ENCODE assay signal across 8 cellular contexts in the genomic region with DNA sequence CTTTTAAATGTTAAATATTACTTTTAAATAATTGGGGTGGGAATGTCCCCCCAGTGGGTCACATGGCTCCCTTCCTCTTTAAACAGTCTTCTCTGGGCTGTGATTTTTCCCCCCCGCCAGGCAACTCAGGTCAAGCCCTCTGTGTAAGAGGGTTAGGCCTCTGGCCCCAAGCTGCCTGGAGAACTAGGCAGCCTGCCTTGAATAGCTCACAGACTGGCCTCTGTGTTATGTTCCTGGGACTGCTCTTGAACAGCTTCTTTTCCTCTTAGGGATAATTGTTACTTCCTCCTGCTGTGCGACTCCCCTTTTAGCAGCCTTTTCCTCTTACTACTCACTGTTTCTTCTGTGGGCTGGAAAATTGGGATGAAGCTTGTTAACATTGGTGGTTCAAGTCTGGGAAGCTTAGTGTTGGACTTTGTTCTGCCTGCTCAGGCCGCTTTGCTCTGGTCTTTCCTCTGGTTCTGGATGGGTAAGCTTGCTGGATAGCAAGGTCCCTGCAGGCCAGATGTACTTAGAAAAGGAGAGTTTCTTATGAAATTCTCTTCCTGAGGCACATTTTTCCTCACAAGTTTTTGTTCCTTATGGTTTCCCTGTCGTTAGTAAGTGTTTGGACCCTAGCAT. TPM values are rescaled to one million over a fixed set of nuclear protein-coding genes. Genes with fewer than 3 reads are reported as not detected.
A peak's percentile ranks its signal among the peaks of the same experiment; 100 is the strongest.
DNase-seq lines count a peak whose midpoint lies in the region; ATAC-seq, FAIRE-seq and TF ChIP-seq lines count a peak whose summit lies in the region.

No MANE protein-coding gene starts in this region.

- intact Hi-C loops in natural killer cell (cut with micrococcal nuclease) = loop anchor here (5.0 kb wide), 1 partner anchor 1056 kb away; a partner anchor contains a TSS

- H4K20me1 ChIP-seq in astrocyte (ENCODE audit: insufficient read depth, low read length) = peaks cover 58% of the 10 kb centered on the region

- H3K27me3 Mint-ChIP-seq in astrocyte (ENCODE audit: low read depth, unreplicated experiment) (no peaks in the 10 kb centered on the region), natural killer cell (ENCODE audit: low read depth in 2 of 2) (no peaks in the 10 kb centered on the region)

- peaks cover 22% of the 10 kb centered on the region for H3K4me1 Mint-ChIP-seq in astrocyte (ENCODE audit: low read depth, unreplicated experiment)
- peaks cover 70 to 72% of the 10 kb centered on the region in 2 donors for H3K4me1 Mint-ChIP-seq in natural killer cell

- no peak overlapping the region for H2AFZ ChIP-seq in astrocyte (ENCODE audit: low read depth, low read length)

- no peak for TF ChIP-seq CTCF in astrocyte (IDR thresholded peaks at IDR 0.05; ENCODE audit: insufficient read depth, low read depth, low read length)
- no peak for TF ChIP-seq CTCF in natural killer cell (IDR thresholded peaks at IDR 0.05)

- H3K9ac ChIP-seq in astrocyte (ENCODE audit: low read length) = no peak overlapping the region

- DNase-seq in CD1c-positive myeloid dendritic cell (ENCODE audit: extremely low spot score) (peak; percentile 26), KBM-7 (peak; percentile 34), astrocyte (ENCODE audit: low read depth) (no peak), natural killer cell (no peak), NCI-H146 treated with DMSO at 0.1 percent for 48 hours (lab: John Stamatoyannopoulos, UW; ENCODE audit: unreplicated experiment) (no peak), kidney glomerular epithelial cell (lab: John Stamatoyannopoulos, UW) (no peak)

- H3K36me3 ChIP-seq in astrocyte (ENCODE audit: insufficient read depth, low read length) = no peaks in the 10 kb centered on the region

- H3K27me3 ChIP-seq in astrocyte (ENCODE audit: insufficient read depth, low read length) = no peaks in the 10 kb centered on the region

- no peak overlapping the region for H3K4me3 ChIP-seq in astrocyte (ENCODE audit: insufficient read depth, low read depth, low read length)

- in situ Hi-C loops in KBM-7 (cut with MboI; ENCODE audit: low pct_unique_long_range_greater_than_20kb, low sequenced_read_pairs) = no loop called here

- ATAC-seq in natural killer cell (no peak), GM21390 (IDR thresholded peaks at IDR 0.05; ENCODE audit: unreplicated experiment) (no peak), GM18519 (IDR thresholded peaks at IDR 0.05; ENCODE audit: low FRiP score, unreplicated experiment) (no peak)

- H3K9me3 Mint-ChIP-seq in astrocyte (ENCODE audit: unreplicated experiment) (no peaks in the 10 kb centered on the region), natural killer cell (no peaks in the 10 kb centered on the region)

- H3K36me3 Mint-ChIP-seq in astrocyte (ENCODE audit: low read depth, unreplicated experiment) = peaks cover 6% of the 10 kb centered on the region
- peaks cover 7% of the 10 kb centered on the region for H3K36me3 Mint-ChIP-seq in natural killer cell

- peaks cover 13% of the 10 kb centered on the region for H3K79me2 ChIP-seq in astrocyte (ENCODE audit: insufficient read depth, low read length)

- H3K9me3 ChIP-seq in astrocyte (ENCODE audit: insufficient read depth, low read depth, low read length) = no peaks in the 10 kb centered on the region

- no peak for FAIRE-seq in astrocyte (lab: Jason Lieb, UNC)

- H3K4me2 ChIP-seq in astrocyte (ENCODE audit: low read length) = no peak overlapping the region

- peaks cover 22% of the 10 kb centered on the region for H3K4me1 ChIP-seq in astrocyte (ENCODE audit: insufficient read depth, low read length)

- H3K4me3 Mint-ChIP-seq in astrocyte (ENCODE audit: unreplicated experiment) (peak overlapping the region; percentile 30), natural killer cell (peak overlapping the region; percentile 75)

- H3K27ac Mint-ChIP-seq in astrocyte (ENCODE audit: unreplicated experiment) (no peak overlapping the region), natural killer cell (peak overlapping the region; percentile 4 to 98)

- H3K27ac ChIP-seq in astrocyte (ENCODE audit: low read depth, low read length) = no peak overlapping the region

RNA-seq across cellular contexts. Expression of a gene that starts 2.2 kb away (rescaled TPM):
- total RNA-seq in astrocyte (28.2 and 29.0 TPM in 2 replicates), natural killer cell (10 to 100 TPM; 41.1 to 46.8 (median 45.4) TPM)

RNA-seq across cellular contexts. Expression of a gene that starts 33.6 kb away (rescaled TPM):
- 0.12 and 0.25 TPM in 2 replicates for total RNA-seq in astrocyte
- 1 to 10 TPM; 5.6 to 8.0 (median 7.4) TPM for total RNA-seq in natural killer cell

Comparison
In these comparisons a context has a peak if more than half of its experiments do, and no peak if none do; other contexts are left out.
1. DNase-seq: peak in CD1c-positive myeloid dendritic cell (single experiment) and KBM-7 (single experiment); none in astrocyte (single experiment), natural killer cell (single experiment), NCI-H146 treated with DMSO at 0.1 percent for 48 hours (single experiment) and kidney glomerular epithelial cell (single experiment).